Comparison of ENCODE assay signal across 1 cellular context in the genomic region with DNA sequence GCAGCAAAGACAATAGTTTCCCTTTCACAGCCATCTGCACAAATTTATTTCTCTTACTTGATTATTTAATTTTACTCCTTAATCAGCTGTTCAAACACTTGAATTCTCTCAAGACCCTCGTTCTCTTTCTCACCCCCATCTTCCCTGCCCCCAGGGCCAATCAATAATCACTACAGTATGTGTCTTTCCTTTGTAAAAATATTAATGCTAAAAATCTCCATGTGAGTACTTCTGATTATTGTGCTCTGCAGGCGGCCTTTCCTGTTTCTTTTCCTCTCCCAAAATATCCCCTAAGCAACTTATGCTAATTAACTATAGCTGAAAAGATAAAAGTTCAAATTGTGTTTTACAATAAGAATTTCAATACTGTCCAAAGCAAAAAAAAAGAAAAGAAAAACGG.
TF ChIP-seq lines count a peak whose summit lies in the region.

No MANE protein-coding gene starts in this region.

TF ChIP-seq in WTC11, 78 proteins besides CTCF, POLR2A, EP300 and RAD21 (continued from another document):
- TF ChIP-seq FOXP4 (CRISPR knock-in tag; IDR thresholded peaks at IDR 0.05) (no peak), FOXJ3 (CRISPR knock-in tag; IDR thresholded peaks at IDR 0.05; ENCODE audit: borderline replicate concordance) (no peak), ZNF416 (CRISPR knock-in tag; IDR thresholded peaks at IDR 0.05) (no peak), ELF4 (CRISPR knock-in tag; IDR thresholded peaks at IDR 0.05; ENCODE audit: low read depth) (no peak), NR3C1 (CRISPR knock-in tag; conservative IDR thresholded peaks at IDR 0.05; ENCODE audit: low read depth) (no peak), ATF1 (CRISPR knock-in tag; IDR thresholded peaks at IDR 0.05) (no peak), TEAD4 (CRISPR knock-in tag; IDR thresholded peaks at IDR 0.05) (no peak), ZNF281 (CRISPR knock-in tag; IDR thresholded peaks at IDR 0.05) (no peak), TP53 (CRISPR knock-in tag; IDR thresholded peaks at IDR 0.05) (no peak), ZSCAN18 (CRISPR knock-in tag; IDR thresholded peaks at IDR 0.05) (no peak)
- TF ChIP-seq, protein P1, sequence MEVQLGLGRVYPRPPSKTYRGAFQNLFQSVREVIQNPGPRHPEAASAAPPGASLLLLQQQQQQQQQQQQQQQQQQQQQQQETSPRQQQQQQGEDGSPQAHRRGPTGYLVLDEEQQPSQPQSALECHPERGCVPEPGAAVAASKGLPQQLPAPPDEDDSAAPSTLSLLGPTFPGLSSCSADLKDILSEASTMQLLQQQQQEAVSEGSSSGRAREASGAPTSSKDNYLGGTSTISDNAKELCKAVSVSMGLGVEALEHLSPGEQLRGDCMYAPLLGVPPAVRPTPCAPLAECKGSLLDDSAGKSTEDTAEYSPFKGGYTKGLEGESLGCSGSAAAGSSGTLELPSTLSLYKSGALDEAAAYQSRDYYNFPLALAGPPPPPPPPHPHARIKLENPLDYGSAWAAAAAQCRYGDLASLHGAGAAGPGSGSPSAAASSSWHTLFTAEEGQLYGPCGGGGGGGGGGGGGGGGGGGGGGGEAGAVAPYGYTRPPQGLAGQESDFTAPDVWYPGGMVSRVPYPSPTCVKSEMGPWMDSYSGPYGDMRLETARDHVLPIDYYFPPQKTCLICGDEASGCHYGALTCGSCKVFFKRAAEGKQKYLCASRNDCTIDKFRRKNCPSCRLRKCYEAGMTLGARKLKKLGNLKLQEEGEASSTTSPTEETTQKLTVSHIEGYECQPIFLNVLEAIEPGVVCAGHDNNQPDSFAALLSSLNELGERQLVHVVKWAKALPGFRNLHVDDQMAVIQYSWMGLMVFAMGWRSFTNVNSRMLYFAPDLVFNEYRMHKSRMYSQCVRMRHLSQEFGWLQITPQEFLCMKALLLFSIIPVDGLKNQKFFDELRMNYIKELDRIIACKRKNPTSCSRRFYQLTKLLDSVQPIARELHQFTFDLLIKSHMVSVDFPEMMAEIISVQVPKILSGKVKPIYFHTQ (CRISPR knock-in tag; IDR thresholded peaks at IDR 0.05) = no peak
- TF ChIP-seq, protein P2, sequence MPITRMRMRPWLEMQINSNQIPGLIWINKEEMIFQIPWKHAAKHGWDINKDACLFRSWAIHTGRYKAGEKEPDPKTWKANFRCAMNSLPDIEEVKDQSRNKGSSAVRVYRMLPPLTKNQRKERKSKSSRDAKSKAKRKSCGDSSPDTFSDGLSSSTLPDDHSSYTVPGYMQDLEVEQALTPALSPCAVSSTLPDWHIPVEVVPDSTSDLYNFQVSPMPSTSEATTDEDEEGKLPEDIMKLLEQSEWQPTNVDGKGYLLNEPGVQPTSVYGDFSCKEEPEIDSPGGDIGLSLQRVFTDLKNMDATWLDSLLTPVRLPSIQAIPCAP (CRISPR knock-in tag; IDR thresholded peaks at IDR 0.05) = no peak
TF ChIP-seq in WTC11: peak in this region for 0.
